Comparison of ENCODE assay signal across 21 cellular contexts in the genomic region with DNA sequence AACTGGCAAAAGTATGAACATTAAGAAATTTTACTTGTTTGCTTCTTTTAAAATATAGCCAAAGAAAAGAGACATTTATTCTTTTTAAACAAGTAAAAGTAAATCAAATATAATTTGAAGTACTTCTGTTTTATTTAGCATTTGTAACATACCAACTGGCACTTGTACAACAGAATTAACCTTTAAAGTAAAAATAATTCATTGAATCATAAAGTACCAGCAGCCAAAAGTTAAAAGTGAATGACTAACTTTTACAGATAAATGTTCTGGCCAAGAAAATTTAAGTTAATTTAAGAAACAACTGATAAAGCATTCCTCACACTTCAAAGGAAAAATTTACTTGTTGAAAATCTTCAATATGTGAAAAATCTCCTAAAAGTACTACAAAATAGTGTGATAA. TPM values are rescaled to one million over a fixed set of nuclear protein-coding genes. Genes with fewer than 3 reads are reported as not detected.
DNase-seq lines count a peak whose midpoint lies in the region; ATAC-seq and TF ChIP-seq lines count a peak whose summit lies in the region.
"Had no signal": no experiment of that assay in that cellular context is flagged by ENCODE, and none has a peak within 500 bp of the region (broad histone marks: within the 10 kb centered on the region; RNA-seq: fewer than 3 reads in every experiment).

No MANE protein-coding gene starts in this region.

- no peaks in the 10 kb centered on the region for H3K36me3 ChIP-seq in GM23248 (ENCODE audit: low read depth)
- H3K36me3 ChIP-seq in SK-N-SH (replicated peaks in 1 of 2; ENCODE audit: control insufficient read depth in 1 of 2, insufficient read depth in 2 of 2, low read length in 1 of 2), result peaks cover 4 to 22% of the 10 kb centered on the region in 2 experiments
- no peaks in the 10 kb centered on the region for H3K36me3 ChIP-seq in skeletal muscle satellite cell (ENCODE audit: insufficient read depth, low read length)

- no peaks in the 10 kb centered on the region for H3K9me3 ChIP-seq in GM23248 (ENCODE audit: low read depth)
- no peaks in the 10 kb centered on the region for H3K9me3 ChIP-seq in SK-N-SH
- H3K9me3 ChIP-seq in skeletal muscle satellite cell (replicated peaks; ENCODE audit: low read length), result no peaks in the 10 kb centered on the region
- H3K9me3 ChIP-seq: Peyer's patch had no signal

- in situ Hi-C loops in GM23248 (cut with MboI), result no loop called here

- H3K4me2 ChIP-seq in GM23248 (ENCODE audit: unreplicated experiment) (peak overlapping the region; percentile 54), SK-N-SH (0 out of 2 replicates have a peak overlapping the region, but pooled peaks have one; percentile 9), skeletal muscle satellite cell (ENCODE audit: low read length) (peak overlapping the region; percentile 57)
- H3K4me2 ChIP-seq: GM23338 had no signal

- H3K27me3 ChIP-seq in GM23248 (replicated peaks; ENCODE audit: insufficient read depth) (no peaks in the 10 kb centered on the region), SK-N-SH (ENCODE audit: insufficient read depth) (no peaks in the 10 kb centered on the region), skeletal muscle satellite cell (ENCODE audit: control insufficient read depth, insufficient read depth, low read length) (no peaks in the 10 kb centered on the region)
- H3K27me3 ChIP-seq: Peyer's patch had no signal

- H3K4me3 ChIP-seq in GM23248, result peak overlapping the region; percentile 4
- no peak overlapping the region for H3K4me3 ChIP-seq in SK-N-SH (ENCODE audit: low read depth in 2 of 2, low read length in 1 of 2)
- H3K4me3 ChIP-seq in fibroblast of the aortic adventitia (ENCODE audit: low read depth, low read length), result no peak overlapping the region
- no peak overlapping the region for H3K4me3 ChIP-seq in skeletal muscle satellite cell (ENCODE audit: low read length)
- H3K4me3 ChIP-seq: GM12878, GM23338, Peyer's patch had no signal

- CTCF ChIA-PET in SK-N-SH (lab: Yijun Ruan, JAX), result no interaction called here

- H2AFZ ChIP-seq in GM23248 (no peak overlapping the region), SK-N-SH (ENCODE audit: low read depth) (peak overlapping the region; percentile 12; the same call in 1 of the 2 replicates)
- H2AFZ ChIP-seq: GM23338 had no signal

- H3K79me2 ChIP-seq in GM23248 (ENCODE audit: insufficient read depth) (peaks cover 23% of the 10 kb centered on the region; the same call in 1 of the 2 replicates), SK-N-SH (ENCODE audit: insufficient read depth) (no peaks in the 10 kb centered on the region)

- POLR2A ChIA-PET in SK-N-SH (lab: Yijun Ruan, JAX), result no interaction called here

- no peak overlapping the region for H3K9ac ChIP-seq in GM23248
- H3K9ac ChIP-seq in SK-N-SH, result peak overlapping the region; percentile 27; the same call in 1 of the 2 replicates
- peak overlapping the region; percentile 15 for H3K9ac ChIP-seq in skeletal muscle satellite cell (ENCODE audit: low read depth, low read length)

- H3F3A ChIP-seq in GM23248 (ENCODE audit: insufficient read depth) (peaks cover 34% of the 10 kb centered on the region), SK-N-SH (replicated peaks; ENCODE audit: insufficient read depth) (peaks cover 31% of the 10 kb centered on the region)

- intact Hi-C loops in left colon (cut with DNase I, micrococcal nuclease), result no loop called here

- DNase-seq in GM23248 (peak; percentile 33), SK-N-SH (no peak), fibroblast of the aortic adventitia (ENCODE audit: low read depth) (peak; percentile 50), left colon (no peak), ecto neural progenitor cell (ENCODE audit: low spot score) (no peak)
- DNase-seq: CD4-positive, CD25-positive, alpha-beta regulatory T cell; Karpas-422; MM.1S; NCI-H1105 treated with DMSO at 0.1 percent for 48 hours; NCI-H187 treated with DMSO at 0.1 percent for 48 hours; NCI-H2171; NCI-H446 treated with DMSO at 0.1 percent for 48 hours; NCI-H82; Peyer's patch; Right ventricle myocardium superior had no signal

- no peak for TF ChIP-seq CTCF in SK-N-SH (IDR thresholded peaks at IDR 0.05)
- TF ChIP-seq CTCF in fibroblast of the aortic adventitia (IDR thresholded peaks at IDR 0.05; ENCODE audit: insufficient read depth, low read length), result no peak

- no peaks in the 10 kb centered on the region for H3K9me2 ChIP-seq in GM23248 (ENCODE audit: insufficient read depth)
- no peaks in the 10 kb centered on the region for H3K9me2 ChIP-seq in SK-N-SH

- no peak for TF ChIP-seq EP300 in SK-N-SH (IDR thresholded peaks at IDR 0.05; ENCODE audit: borderline replicate concordance in 1 of 2, low read depth in 1 of 2, low read length in 1 of 2)

- ATAC-seq in left colon (no peak), GM18868 (IDR thresholded peaks at IDR 0.05; ENCODE audit: unreplicated experiment) (no peak), HG03354 (IDR thresholded peaks at IDR 0.05; ENCODE audit: poor library complexity, severe bottlenecking, unreplicated experiment) (no peak)
- ATAC-seq: GM12878, GM23338, HepG2 had no signal

- H3K4me1 ChIP-seq in GM23248 (ENCODE audit: insufficient read depth), result peaks cover 36% of the 10 kb centered on the region
- H3K4me1 ChIP-seq in SK-N-SH (ENCODE audit: control insufficient read depth in 1 of 2, insufficient read depth in 2 of 2, low read depth in 1 of 2, low read length in 1 of 2), result peaks cover 0 to 17% of the 10 kb centered on the region in 2 experiments; a peak in 2 of 4 replicates
- H3K4me1 ChIP-seq in skeletal muscle satellite cell (ENCODE audit: control insufficient read depth, insufficient read depth, low read length), result peaks cover 30% of the 10 kb centered on the region
- H3K4me1 ChIP-seq: Peyer's patch had no signal

- H3K27ac ChIP-seq in GM23248 (peak overlapping the region; percentile 38), SK-N-SH (ENCODE audit: low read depth in 2 of 2, low read length in 1 of 2) (peak overlapping the region in 1 of 2 experiments; percentile 50; a peak in 2 of 4 replicates)
- H3K27ac ChIP-seq: Peyer's patch had no signal

- H4K20me1 ChIP-seq in GM23248 (ENCODE audit: insufficient read depth) (no peaks in the 10 kb centered on the region), SK-N-SH (ENCODE audit: insufficient read depth) (no peaks in the 10 kb centered on the region)

- no peak for TF ChIP-seq RAD21 in SK-N-SH (IDR thresholded peaks at IDR 0.05; ENCODE audit: low read length)

TF ChIP-seq in SK-N-SH, 30 proteins besides CTCF, POLR2A, EP300 and RAD21:
- no peak for TF ChIP-seq NFIC (IDR thresholded peaks at IDR 0.05; ENCODE audit: borderline replicate concordance)
- TF ChIP-seq SMC3 (IDR thresholded peaks at IDR 0.05; ENCODE audit: low read depth, low read length), result no peak
- TF ChIP-seq GATA2 (CRISPR knock-in tag; IDR thresholded peaks at IDR 0.05), result no peak
- TF ChIP-seq, protein P1, sequence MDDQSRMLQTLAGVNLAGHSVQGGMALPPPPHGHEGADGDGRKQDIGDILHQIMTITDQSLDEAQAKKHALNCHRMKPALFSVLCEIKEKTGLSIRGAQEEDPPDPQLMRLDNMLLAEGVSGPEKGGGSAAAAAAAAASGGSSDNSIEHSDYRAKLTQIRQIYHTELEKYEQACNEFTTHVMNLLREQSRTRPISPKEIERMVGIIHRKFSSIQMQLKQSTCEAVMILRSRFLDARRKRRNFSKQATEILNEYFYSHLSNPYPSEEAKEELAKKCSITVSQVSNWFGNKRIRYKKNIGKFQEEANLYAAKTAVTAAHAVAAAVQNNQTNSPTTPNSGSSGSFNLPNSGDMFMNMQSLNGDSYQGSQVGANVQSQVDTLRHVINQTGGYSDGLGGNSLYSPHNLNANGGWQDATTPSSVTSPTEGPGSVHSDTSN (IDR thresholded peaks at IDR 0.05), result no peak
- no peak for TF ChIP-seq MAX (IDR thresholded peaks at IDR 0.05; ENCODE audit: low read depth)
- no peak for TF ChIP-seq FOXJ3 (CRISPR knock-in tag; IDR thresholded peaks at IDR 0.05)
- no peak for TF ChIP-seq EZH2phosphoT487 (IDR thresholded peaks at IDR 0.05; ENCODE audit: borderline replicate concordance, low read depth)
- TF ChIP-seq, protein P2, sequence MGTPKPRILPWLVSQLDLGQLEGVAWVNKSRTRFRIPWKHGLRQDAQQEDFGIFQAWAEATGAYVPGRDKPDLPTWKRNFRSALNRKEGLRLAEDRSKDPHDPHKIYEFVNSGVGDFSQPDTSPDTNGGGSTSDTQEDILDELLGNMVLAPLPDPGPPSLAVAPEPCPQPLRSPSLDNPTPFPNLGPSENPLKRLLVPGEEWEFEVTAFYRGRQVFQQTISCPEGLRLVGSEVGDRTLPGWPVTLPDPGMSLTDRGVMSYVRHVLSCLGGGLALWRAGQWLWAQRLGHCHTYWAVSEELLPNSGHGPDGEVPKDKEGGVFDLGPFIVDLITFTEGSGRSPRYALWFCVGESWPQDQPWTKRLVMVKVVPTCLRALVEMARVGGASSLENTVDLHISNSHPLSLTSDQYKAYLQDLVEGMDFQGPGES (IDR thresholded peaks at IDR 0.05; ENCODE audit: low read depth, low read length), result no peak
- TF ChIP-seq RFX5 (IDR thresholded peaks at IDR 0.05; ENCODE audit: low read length), result no peak
- no peak for TF ChIP-seq ELF1 (IDR thresholded peaks at IDR 0.05)
- TF ChIP-seq RXRA (IDR thresholded peaks at IDR 0.05; ENCODE audit: borderline replicate concordance, low read depth), result no peak
- no peak for TF ChIP-seq TEAD4 (IDR thresholded peaks at IDR 0.05; ENCODE audit: borderline replicate concordance, insufficient read depth)
- TF ChIP-seq RCOR1 (IDR thresholded peaks at IDR 0.05; ENCODE audit: low read length), result no peak
- TF ChIP-seq, protein P3, sequence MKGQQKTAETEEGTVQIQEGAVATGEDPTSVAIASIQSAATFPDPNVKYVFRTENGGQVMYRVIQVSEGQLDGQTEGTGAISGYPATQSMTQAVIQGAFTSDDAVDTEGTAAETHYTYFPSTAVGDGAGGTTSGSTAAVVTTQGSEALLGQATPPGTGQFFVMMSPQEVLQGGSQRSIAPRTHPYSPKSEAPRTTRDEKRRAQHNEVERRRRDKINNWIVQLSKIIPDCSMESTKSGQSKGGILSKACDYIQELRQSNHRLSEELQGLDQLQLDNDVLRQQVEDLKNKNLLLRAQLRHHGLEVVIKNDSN (IDR thresholded peaks at IDR 0.05; ENCODE audit: borderline replicate concordance, low read depth), result no peak
- TF ChIP-seq TAF1 (IDR thresholded peaks at IDR 0.05; ENCODE audit: borderline replicate concordance, low read depth, low read length), result no peak

RNA-seq across cellular contexts. Expression of gene RTTN, which starts 23.8 kb away (rescaled TPM):
- 19.3 and 23.6 TPM in 2 replicates for total RNA-seq in GM23248 (2014; rRNA removed; shearing (Covaris generic))
- polyA plus RNA-seq in GM23248 (2016; fragmentation: Nextera tagmentation; extraction: Ambion mirVana), result 11.1 and 12.4 TPM in 2 replicates
- 4.7 and 7.1 TPM in 2 replicates for polyA plus RNA-seq in SK-N-SH (2012; rRNA removed)
- polyA plus RNA-seq in SK-N-SH (2012; cell fraction: cytosol; rRNA removed), result 5.8 and 6.0 TPM in 2 replicates
- polyA plus RNA-seq in SK-N-SH (2012; cell fraction: nucleus; rRNA removed), result 9.1 and 18.1 TPM in 2 replicates
- total RNA-seq in fibroblast of the aortic adventitia (ENCODE audit: low replicate concordance), result 14.0 and 38.6 TPM in 2 replicates
- 21.5 and 21.8 TPM in 2 replicates for total RNA-seq in skeletal muscle satellite cell (2012; rRNA removed)
- 10 to 100 TPM in 1 of 2 donors, 1 to 10 TPM in 1; 7.1 to 10.0 TPM for total RNA-seq in left colon

Comparison
In these comparisons a context has a peak if more than half of its experiments do, and no peak if none do; other contexts are left out.
1. DNase-seq: peak in GM23248 (single experiment) and fibroblast of the aortic adventitia (single experiment); none in SK-N-SH (single experiment), left colon (0 of 2) and ecto neural progenitor cell (single experiment).
2. Peak in every context shown above with its lines, with median percentiles within 50 percentile points of each other: H3K4me2 ChIP-seq.